ENCODE assay signal across 20 cellular contexts in genomic region chr9:112555091-112555643, GRCh38.
"Had no signal": no experiment of that assay in that cellular context is flagged by ENCODE, and none has a peak within 500 bp of the region (broad histone marks: within the 10 kb centered on the region; RNA-seq: fewer than 3 reads in every experiment).

No MANE protein-coding gene starts in this region.

- DNase-seq: activated CD4-positive, alpha-beta T cell treated with anti-CD3 and anti-CD28 coated beads for 4 hours; activated CD8-positive, alpha-beta T cell treated with anti-CD3 and anti-CD28 coated beads for 36 hours; activated effector memory CD4-positive, alpha-beta T cell treated with Interleukin-2 at 50 U/mL for 16 hours; activated naive CD4-positive, alpha-beta T cell treated with anti-CD3 and anti-CD28 coated beads, Interleukin-2, amount 50 U/mL, for 16 hours; activated T-cell treated with anti-CD3 and anti-CD28 coated beads, Interleukin-2, amount 50 U/mL, for 4 hours; adrenal gland; caudate nucleus; gastrocnemius medialis; kidney; left lung; naive thymus-derived CD8-positive, alpha-beta T cell; stimulated activated CD4-positive, alpha-beta T cell treated with anti-CD3 and anti-CD28 coated beads, Interleukin-15, amount 100 ng/mL, for 24 hours; stimulated activated CD4-positive, alpha-beta T cell treated with anti-CD3 and anti-CD28 coated beads, Interleukin-4, amount 100 ng/mL, for 1 hour; stimulated activated naive CD4-positive, alpha-beta T cell; substantia nigra; T-helper 17 cell; upper lobe of right lung had no signal

- H3K9me3 ChIP-seq: adrenal gland, gastrocnemius medialis, left lung, upper lobe of right lung had no signal

- H3K9ac ChIP-seq: parathyroid adenoma had no signal

- H2AFZ ChIP-seq: parathyroid adenoma had no signal

- ATAC-seq: activated CD8-positive, alpha-beta T cell treated with anti-CD3 and anti-CD28 coated beads for 36 hours; activated T-cell treated with anti-CD3 and anti-CD28 coated beads, Interleukin-2, amount 50 U/mL, for 4 hours; gastrocnemius medialis; left lung; naive thymus-derived CD8-positive, alpha-beta T cell; T-helper 17 cell; upper lobe of right lung had no signal

- H3K27me3 ChIP-seq: adrenal gland, gastrocnemius medialis, left lung, upper lobe of right lung had no signal

- H3K4me3 ChIP-seq: adrenal gland, gastrocnemius medialis, left lung, upper lobe of right lung had no signal

- FAIRE-seq: colon, endometrium, kidney had no signal

- H3K27ac ChIP-seq: gastrocnemius medialis, left lung, parathyroid adenoma, upper lobe of right lung had no signal

- H3K79me2 ChIP-seq: parathyroid adenoma had no signal

- H3K4me1 ChIP-seq: left lung, parathyroid adenoma, upper lobe of right lung had no signal

- H3K36me3 ChIP-seq: adrenal gland, gastrocnemius medialis, left lung, upper lobe of right lung had no signal
